18 cellular contexts compared by ENCODE assay signal in the genomic region with DNA sequence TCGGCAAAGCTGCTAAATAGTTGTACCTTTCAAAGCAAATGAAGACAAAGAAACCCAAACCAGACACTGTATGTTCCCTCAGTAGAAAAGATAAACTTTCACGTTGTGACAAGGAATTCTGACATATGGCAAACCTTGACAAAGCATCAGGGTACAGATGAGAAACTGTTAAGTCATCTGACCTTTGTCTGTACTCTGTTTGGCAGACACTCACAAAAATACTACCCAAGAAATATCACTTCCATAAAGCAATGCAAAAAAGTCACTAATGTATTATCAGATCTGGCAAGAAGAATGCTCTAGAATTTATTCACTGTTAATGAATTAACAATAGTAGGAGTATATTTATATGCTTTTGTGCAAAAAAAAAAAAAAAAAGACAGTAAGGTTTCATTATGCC.
DNase-seq lines count a peak whose midpoint lies in the region; ATAC-seq, FAIRE-seq and TF ChIP-seq lines count a peak whose summit lies in the region.
"Had no signal": no experiment of that assay in that cellular context is flagged by ENCODE, and none has a peak within 500 bp of the region (broad histone marks: within the 10 kb centered on the region; RNA-seq: fewer than 3 reads in every experiment).

No MANE protein-coding gene starts in this region.

- peak overlapping the region; percentile 28 for H2BK120ac ChIP-seq in mesendoderm (ENCODE audit: low read depth, low read length)

- no peak overlapping the region for H3K9ac ChIP-seq in mesendoderm (ENCODE audit: low read length)

- peak in 3 of 8 donors; percentile 49 to 61 (median 52) for ATAC-seq in heart right ventricle
- ATAC-seq: CD8-positive, alpha-beta T cell had no signal

- H2AK5ac ChIP-seq in mesendoderm (ENCODE audit: low read length), result no peak overlapping the region

- no peak overlapping the region for H2BK15ac ChIP-seq in mesendoderm (replicated peaks; ENCODE audit: low read depth)

- no peak overlapping the region for H3K18ac ChIP-seq in mesendoderm (ENCODE audit: low read length)

- TF ChIP-seq CTCF in heart right ventricle (IDR thresholded peaks at IDR 0.05), result no peak
- TF ChIP-seq CTCF in right atrium auricular region (IDR thresholded peaks at IDR 0.05), result no peak
- no peak for TF ChIP-seq CTCF in BE2C (IDR thresholded peaks at IDR 0.05; ENCODE audit: low read depth, low read length)

- no peaks in the 10 kb centered on the region for H3K79me2 ChIP-seq in mesendoderm (ENCODE audit: control insufficient read depth, insufficient read depth, low read length)

- H3K56ac ChIP-seq in mesendoderm (ENCODE audit: low read length), result no peak overlapping the region

- H3K27ac ChIP-seq in heart right ventricle, result peak overlapping the region in 8 of 10 donors; percentile 3 to 69 (median 48)
- no peak overlapping the region for H3K27ac ChIP-seq in right atrium auricular region
- H3K27ac ChIP-seq in mesendoderm (ENCODE audit: low read depth, low read length), result no peak overlapping the region

- peak; percentile 92 for FAIRE-seq in TTC549 (lab: Jason Lieb, UNC)
- FAIRE-seq: D721Med, G401.6, GM12892 had no signal

- no peak overlapping the region for H4K8ac ChIP-seq in mesendoderm (ENCODE audit: low read depth, low read length)

- intact Hi-C loops in heart right ventricle (cut with DNase I), result loop anchor here in 1 of 10 donors (2.0 kb wide), 1 partner anchor 1687 kb away; no protein-coding TSS in a partner anchor

- H3K36me3 ChIP-seq in heart right ventricle (no peaks in the 10 kb centered on the region), right atrium auricular region (no peaks in the 10 kb centered on the region), mesendoderm (ENCODE audit: control insufficient read depth, insufficient read depth, low read length) (no peaks in the 10 kb centered on the region), BE2C (no peaks in the 10 kb centered on the region)

- H3K23ac ChIP-seq in mesendoderm (ENCODE audit: low read length), result no peak overlapping the region

- no peak for DNase-seq in heart right ventricle
- DNase-seq in right atrium auricular region (ENCODE audit: low spot score), result no peak
- DNase-seq in mesendoderm, result no peak
- no peak for DNase-seq in NCI-H1092 (lab: John Stamatoyannopoulos, UW)
- no peak for DNase-seq in BE2C
- no peak for DNase-seq in AG08395 (ENCODE audit: low spot score)
- DNase-seq: CD8-positive, alpha-beta T cell; COR-L47; DMS153; DMS79 treated with DMSO at 0.1 percent for 48 hours; EL; GOT3; H9; IMR-90 had no signal

- H3K4me1 ChIP-seq in heart right ventricle (peaks cover 0 to 24% (median 5%) of the 10 kb centered on the region in 9 donors), right atrium auricular region (no peaks in the 10 kb centered on the region), mesendoderm (ENCODE audit: control insufficient read depth, low read depth, low read length) (no peaks in the 10 kb centered on the region), BE2C (peaks cover 10% of the 10 kb centered on the region)

- H3K4me2 ChIP-seq in mesendoderm (ENCODE audit: low read length), result no peak overlapping the region

- H3K4me3 ChIP-seq in heart right ventricle (no peak overlapping the region), right atrium auricular region (no peak overlapping the region), mesendoderm (ENCODE audit: low read length) (no peak overlapping the region), BE2C (ENCODE audit: low read depth, low read length) (no peak overlapping the region)

- WGBS in heart right ventricle, 2 donors, result 39 to 47% methylated on average over 2 of the region's 2 CpGs
- WGBS in mesendoderm (ENCODE audit: extremely low coverage, insufficient coverage, low lambda C conversion rate), result no CpG with 5 or more reads among the region's 2 CpGs

- no peak overlapping the region for H2BK5ac ChIP-seq in mesendoderm (ENCODE audit: low read length)

- H4K5ac ChIP-seq in mesendoderm (ENCODE audit: low read length), result no peak overlapping the region

- H3K79me1 ChIP-seq in mesendoderm (ENCODE audit: low read length), result no peaks in the 10 kb centered on the region

- H3K4ac ChIP-seq in mesendoderm (ENCODE audit: low read depth, low read length), result no peak overlapping the region

- no peaks in the 10 kb centered on the region for H3K9me3 ChIP-seq in heart right ventricle
- no peaks in the 10 kb centered on the region for H3K9me3 ChIP-seq in right atrium auricular region
- no peaks in the 10 kb centered on the region for H3K9me3 ChIP-seq in BE2C

- no peaks in the 10 kb centered on the region for H3K27me3 ChIP-seq in heart right ventricle
- no peaks in the 10 kb centered on the region for H3K27me3 ChIP-seq in right atrium auricular region
- no peaks in the 10 kb centered on the region for H3K27me3 ChIP-seq in mesendoderm (ENCODE audit: insufficient read depth, low read length, poor library complexity)
- no peaks in the 10 kb centered on the region for H3K27me3 ChIP-seq in BE2C

Comparison
In these comparisons a context has a peak if more than half of its experiments do, and no peak if none do; other contexts are left out.
1. H3K27ac ChIP-seq: peak in heart right ventricle (8 of 10); none in right atrium auricular region (0 of 2) and mesendoderm (single experiment).